ENCODE assay signal across 9 cellular contexts in genomic region chr2:23452853-23453420, GRCh38.
A peak's percentile ranks its signal among the peaks of the same experiment; 100 is the strongest.
DNase-seq lines count a peak whose midpoint lies in the region; ATAC-seq and TF ChIP-seq lines count a peak whose summit lies in the region.
"Had no signal": no experiment of that assay in that cellular context is flagged by ENCODE, and none has a peak within 500 bp of the region (broad histone marks: within the 10 kb centered on the region; RNA-seq: fewer than 3 reads in every experiment).

No MANE protein-coding gene starts in this region.

- H3K27ac ChIP-seq in prostate gland = peak overlapping the region; percentile 8 to 53

- no peak for TF ChIP-seq CTCF in prostate gland (IDR thresholded peaks at IDR 0.05)

- WGBS in prostate gland = 19% methylated on average over 9 of the region's 9 CpGs

- no peaks in the 10 kb centered on the region for H3K9me3 ChIP-seq in prostate gland

- H3K27me3 ChIP-seq in prostate gland (replicated peaks; ENCODE audit: insufficient read depth) = no peaks in the 10 kb centered on the region

- TF ChIP-seq POLR2A in prostate gland (IDR thresholded peaks at IDR 0.05) = no peak

- no peaks in the 10 kb centered on the region for H3K9me3 Mint-ChIP-seq in activated T-helper 17 cell treated with anti-CD3 and anti-CD28 coated beads, Interleukin-2, amount 50 U/mL, for 72 hours
- H3K9me3 Mint-ChIP-seq: naive B cell had no signal

- ATAC-seq in GM19043 (IDR thresholded peaks at IDR 0.05; ENCODE audit: low read depth, unreplicated experiment) (peak; percentile 40), HG03520 (IDR thresholded peaks at IDR 0.05; ENCODE audit: unreplicated experiment) (peak; percentile 63)
- peak; percentile 65 for ATAC-seq in activated T-helper 17 cell treated with anti-CD3 and anti-CD28 coated beads, Interleukin-2, amount 50 U/mL, for 72 hours (replicated peaks)

- H3K4me3 ChIP-seq in prostate gland = no peak overlapping the region

- DNase-seq in AML-193 (lab: John Stamatoyannopoulos, UW) (peak; percentile 4 to 24), prostate gland (ENCODE audit: low spot score) (peak; percentile 50), DMS 273 (lab: John Stamatoyannopoulos, UW; ENCODE audit: unreplicated experiment) (no peak), iPS-NIHi11 (ENCODE audit: low spot score) (no peak), SK-N-DZ (ENCODE audit: low spot score) (no peak)
- DNase-seq: naive B cell had no signal

- peaks cover 13% of the 10 kb centered on the region for H3K27me3 Mint-ChIP-seq in activated T-helper 17 cell treated with anti-CD3 and anti-CD28 coated beads, Interleukin-2, amount 50 U/mL, for 72 hours

- H3K4me1 Mint-ChIP-seq in activated T-helper 17 cell treated with anti-CD3 and anti-CD28 coated beads, Interleukin-2, amount 50 U/mL, for 72 hours = peaks cover 4% of the 10 kb centered on the region

- peak overlapping the region; percentile 15 for H3K4me3 Mint-ChIP-seq in activated T-helper 17 cell treated with anti-CD3 and anti-CD28 coated beads, Interleukin-2, amount 50 U/mL, for 72 hours

- H3K27ac Mint-ChIP-seq in activated T-helper 17 cell treated with anti-CD3 and anti-CD28 coated beads, Interleukin-2, amount 50 U/mL, for 72 hours = no peak overlapping the region

- H3K36me3 ChIP-seq in prostate gland = no peaks in the 10 kb centered on the region

- intact Hi-C loops in prostate gland (cut with DNase I) = no loop called here

- no peaks in the 10 kb centered on the region for H3K36me3 Mint-ChIP-seq in activated T-helper 17 cell treated with anti-CD3 and anti-CD28 coated beads, Interleukin-2, amount 50 U/mL, for 72 hours (ENCODE audit: low read depth)
- H3K36me3 Mint-ChIP-seq: naive B cell had no signal

- no peaks in the 10 kb centered on the region for H3K4me1 ChIP-seq in prostate gland (replicated peaks)

Comparison
In these comparisons a context has a peak if more than half of its experiments do, and no peak if none do; other contexts are left out.
1. DNase-seq: peak in AML-193 (2 of 2) and prostate gland (single experiment); none in DMS 273 (single experiment), iPS-NIHi11 (single experiment) and SK-N-DZ (single experiment).
2. Peak in every context shown above with its lines, with median percentiles within 50 percentile points of each other: ATAC-seq.